8 cellular contexts compared by ENCODE assay signal in the genomic region with DNA sequence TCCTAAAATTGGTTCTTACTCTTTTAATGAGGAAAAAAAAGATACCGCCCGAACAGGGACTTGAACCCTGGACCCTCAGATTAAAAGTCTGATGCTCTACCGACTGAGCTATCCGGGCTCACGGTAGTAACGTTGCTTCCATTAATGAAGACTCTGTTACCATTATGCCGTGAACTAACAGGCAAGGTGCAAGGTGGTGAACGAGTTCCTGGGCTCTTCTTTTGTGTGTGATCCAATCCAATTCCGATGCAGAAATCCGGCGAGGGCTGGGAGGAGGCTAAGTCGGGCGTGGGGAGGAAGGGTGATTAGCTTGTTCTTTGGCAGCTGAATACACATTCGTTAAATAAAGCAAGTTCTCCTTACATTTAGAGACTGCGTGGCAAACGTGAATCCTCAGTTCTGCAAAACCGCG. TPM values are rescaled to one million over a fixed set of nuclear protein-coding genes. Genes with fewer than 3 reads are reported as not detected.
DNase-seq lines count a peak whose midpoint lies in the region; ATAC-seq, FAIRE-seq and TF ChIP-seq lines count a peak whose summit lies in the region.

No MANE protein-coding gene starts in this region.

- no peaks in the 10 kb centered on the region for H3K27me3 Mint-ChIP-seq in astrocyte (ENCODE audit: low read depth, unreplicated experiment)

- H3K4me1 ChIP-seq in HEK293 (ENCODE audit: control insufficient read depth, insufficient read depth, low read length): no peaks in the 10 kb centered on the region
- peaks cover 4% of the 10 kb centered on the region for H3K4me1 ChIP-seq in astrocyte (ENCODE audit: insufficient read depth, low read length)

- H3K79me2 ChIP-seq in astrocyte (ENCODE audit: insufficient read depth, low read length): no peaks in the 10 kb centered on the region

- H4K20me1 ChIP-seq in astrocyte (ENCODE audit: insufficient read depth, low read length): no peaks in the 10 kb centered on the region

- H3K27me3 ChIP-seq in astrocyte (ENCODE audit: insufficient read depth, low read length): no peaks in the 10 kb centered on the region

- H3K9me3 Mint-ChIP-seq in astrocyte (ENCODE audit: unreplicated experiment): no peaks in the 10 kb centered on the region

- peak overlapping the region; percentile 90 for H2AFZ ChIP-seq in astrocyte (ENCODE audit: low read depth, low read length)

- DNase-seq in Daoy (ENCODE audit: low read depth): peak; percentile 84
- DNase-seq in NCI-H1092 (lab: John Stamatoyannopoulos, UW): peak; percentile 79
- peak in 4 of 5 donors; percentile 51 to 78 (median 70) for DNase-seq in T-helper 1 cell
- DNase-seq in astrocyte (ENCODE audit: low read depth): peak; percentile 66
- DNase-seq in hypothalamus (lab: John Stamatoyannopoulos, UW): peak in 44 of 51 donors; percentile 21 to 92 (median 50)
- peak; percentile 73 for DNase-seq in sciatic nerve (ENCODE audit: low spot score)

- peak overlapping the region; percentile 93 for H3K4me2 ChIP-seq in astrocyte (ENCODE audit: low read length)

- no peaks in the 10 kb centered on the region for H3K36me3 ChIP-seq in HEK293 (ENCODE audit: control insufficient read depth in 2 of 2, insufficient read depth in 1 of 2, low read length in 2 of 2)
- no peaks in the 10 kb centered on the region for H3K36me3 ChIP-seq in astrocyte (ENCODE audit: insufficient read depth, low read length)

- no peaks in the 10 kb centered on the region for H3K36me3 Mint-ChIP-seq in astrocyte (ENCODE audit: low read depth, unreplicated experiment)

- CTCF ChIA-PET in HEK293 (lab: Yijun Ruan, JAX): interaction anchor here (1.2 kb wide), 1 partner anchor 108 kb away, joined by 4 read pairs; the partner anchor contains the start of gene PATL1

- POLR2A ChIA-PET in HEK293 (lab: Yijun Ruan, JAX): interaction anchor here (0.5 to 1.8 kb wide), 5 partner anchors 9 to 1893 kb away, joined by 3 to 14 read pairs (median 6); partner anchors contain the start of genes OSBP and PATL1

- peak overlapping the region; percentile 98 for H3K27ac Mint-ChIP-seq in astrocyte (ENCODE audit: unreplicated experiment)

- H3K9me3 ChIP-seq in HEK293 (ENCODE audit: control insufficient read depth, insufficient read depth, low read depth, low read length) (no peaks in the 10 kb centered on the region), astrocyte (ENCODE audit: insufficient read depth, low read depth, low read length) (no peaks in the 10 kb centered on the region)

- peaks cover 4% of the 10 kb centered on the region for H3K4me1 Mint-ChIP-seq in astrocyte (ENCODE audit: low read depth, unreplicated experiment)

- ATAC-seq in sciatic nerve: peak; percentile 83
- ATAC-seq in GM21367 (IDR thresholded peaks at IDR 0.05; ENCODE audit: unreplicated experiment): no peak

- TF ChIP-seq CTCF in HEK293 (tag by site-specific recombination; IDR thresholded peaks at IDR 0.05) (no peak), astrocyte (IDR thresholded peaks at IDR 0.05; ENCODE audit: insufficient read depth, low read depth, low read length) (no peak)

- intact Hi-C loops in sciatic nerve (cut with DNase I): no loop called here

- H3K27ac ChIP-seq in HEK293 (ENCODE audit: extremely low read depth, low read depth, low read length) (peak overlapping the region; percentile 18), astrocyte (ENCODE audit: low read depth, low read length) (peak overlapping the region; percentile 83)

- peak overlapping the region; percentile 70 for H3K4me3 ChIP-seq in HEK293 (ENCODE audit: low read depth, low read length)
- H3K4me3 ChIP-seq in astrocyte (ENCODE audit: insufficient read depth, low read depth, low read length): peak overlapping the region; percentile 87

- peak overlapping the region; percentile 97 for H3K4me3 Mint-ChIP-seq in astrocyte (ENCODE audit: unreplicated experiment)

- FAIRE-seq in astrocyte (lab: Jason Lieb, UNC): no peak

- H3K9ac ChIP-seq in astrocyte (ENCODE audit: low read length): peak overlapping the region; percentile 87

TF ChIP-seq in HEK293, 187 proteins besides CTCF, POLR2A, EP300 and RAD21 (continues in another document):
- TF ChIP-seq ZSCAN5A (tag by site-specific recombination; IDR thresholded peaks at IDR 0.05) (no peak), ZNF274 (IDR thresholded peaks at IDR 0.05; ENCODE audit: low read length) (no peak), ZNF274 (tag by site-specific recombination; IDR thresholded peaks at IDR 0.05; ENCODE audit: borderline replicate concordance) (no peak), PRDM10 (tag by site-specific recombination; IDR thresholded peaks at IDR 0.05) (peak; percentile 63), BCL11A (tag by site-specific recombination; IDR thresholded peaks at IDR 0.05; ENCODE audit: low read depth) (no peak), KLF8 (tag by site-specific recombination; IDR thresholded peaks at IDR 0.05) (peak; percentile 44; the same call in 1 of the 2 replicates), ZNF140 (tag by site-specific recombination; IDR thresholded peaks at IDR 0.05) (no peak), ZNF501 (tag by site-specific recombination; IDR thresholded peaks at IDR 0.05) (peak; percentile 73), ZXDB (tag by site-specific recombination; IDR thresholded peaks at IDR 0.05) (0 out of 2 replicates have a peak, but pooled peaks have one; percentile 43), ZNF324 (tag by site-specific recombination; IDR thresholded peaks at IDR 0.05) (0 out of 2 replicates have a peak, but pooled peaks have one; percentile 26), ZNF24 (tag by site-specific recombination; IDR thresholded peaks at IDR 0.05) (peak; percentile 60; the same call in 1 of the 2 replicates), ZNF398 (tag by site-specific recombination; IDR thresholded peaks at IDR 0.05) (no peak), REPIN1 (tag by site-specific recombination; IDR thresholded peaks at IDR 0.05; ENCODE audit: low read depth) (no peak), ZFP41 (tag by site-specific recombination; IDR thresholded peaks at IDR 0.05; ENCODE audit: borderline replicate concordance) (no peak), TRIM28 (IDR thresholded peaks at IDR 0.05; ENCODE audit: borderline replicate concordance, low read length) (0 out of 2 replicates have a peak, but pooled peaks have one; percentile 4), ZNF132 (tag by site-specific recombination; IDR thresholded peaks at IDR 0.05; ENCODE audit: borderline replicate concordance) (no peak)

RNA-seq across cellular contexts. Expression of gene OR4D9, which starts 49.0 kb away (rescaled TPM):
- not detected in 2 replicates for total RNA-seq in Daoy (2014; rRNA removed; shearing (Covaris generic))
- total RNA-seq in astrocyte (not detected in 2 replicates), sciatic nerve (not detected)

RNA-seq across cellular contexts. Expression of gene OSBP, which starts 55.3 kb away (rescaled TPM):
- 21.5 and 23.0 TPM in 2 replicates for total RNA-seq in Daoy (2014; rRNA removed; shearing (Covaris generic))
- total RNA-seq in astrocyte (48.6 and 52.0 TPM in 2 replicates), sciatic nerve (45.5 TPM)

RNA-seq across cellular contexts. Expression of gene OR4D11, which starts 56.9 kb away (rescaled TPM):
- not detected in 2 replicates for total RNA-seq in Daoy (2014; rRNA removed; shearing (Covaris generic))
- not detected in 2 replicates for total RNA-seq in astrocyte
- total RNA-seq in sciatic nerve: not detected
